In the genomic region with DNA sequence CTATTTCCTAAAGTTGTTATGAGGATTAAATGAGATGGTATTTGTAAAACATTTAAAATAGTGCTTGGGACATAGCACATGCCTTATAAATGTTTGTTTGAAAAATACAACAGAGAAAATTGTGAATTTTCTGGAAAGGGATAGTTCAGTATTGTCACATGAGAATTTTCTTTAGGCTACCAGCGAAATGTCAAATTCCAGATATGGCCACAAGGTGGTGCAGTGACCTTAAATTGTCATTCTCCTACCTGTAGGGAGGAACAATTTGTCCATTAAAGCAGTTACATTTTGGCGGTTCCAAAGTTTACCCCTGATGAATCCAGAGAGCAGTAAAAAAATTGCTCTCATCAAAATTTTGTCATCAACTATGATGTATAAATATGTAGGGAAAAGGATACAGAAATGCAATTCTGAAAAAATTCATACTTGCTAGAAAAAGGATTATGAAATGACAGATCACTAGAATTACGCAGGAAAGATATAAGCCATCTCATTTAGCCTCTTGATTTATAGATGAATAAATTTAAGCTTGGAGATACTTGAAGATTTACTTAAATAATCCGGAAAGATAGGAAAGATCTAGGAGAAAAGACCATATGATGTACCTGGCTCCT, we compare ENCODE assay signal across 8 cellular contexts. TPM values are rescaled to one million over a fixed set of nuclear protein-coding genes. Genes with fewer than 3 reads are reported as not detected.
DNase-seq lines count a peak whose midpoint lies in the region; ATAC-seq and TF ChIP-seq lines count a peak whose summit lies in the region.

No MANE protein-coding gene starts in this region.

- H3K4me1 ChIP-seq in BE2C: no peaks in the 10 kb centered on the region

- no peaks in the 10 kb centered on the region for H3K4me1 Mint-ChIP-seq in mesothelial cell of epicardium

- H3K4me3 Mint-ChIP-seq in mesothelial cell of epicardium: no peak overlapping the region

- no peaks in the 10 kb centered on the region; the same call in 1 of the 2 replicates for H3K9me3 ChIP-seq in BE2C

- no peak for ATAC-seq in GM21515 (IDR thresholded peaks at IDR 0.05; ENCODE audit: unreplicated experiment)

- H3K4me3 ChIP-seq in BE2C (ENCODE audit: low read depth, low read length): no peak overlapping the region

- DNase-seq in BE2C: peak; percentile 58
- DNase-seq in GM20000 (ENCODE audit: low spot score): peak; percentile 16
- DNase-seq in NCI-H446 (lab: John Stamatoyannopoulos, UW): peak; percentile 35 to 62
- peak; percentile 65 to 74 for DNase-seq in activated CD4-positive, alpha-beta T cell treated with anti-CD3 and anti-CD28 coated beads, Interleukin-2, amount 50 U/mL, for 4 hours
- DNase-seq in effector CD8-positive, alpha-beta T cell (lab: John Stamatoyannopoulos, UW): peak; percentile 49
- peak in 1 of 2 experiments; percentile 75 for DNase-seq in mesothelial cell of epicardium (ENCODE audit: low spot score in 2 of 2, unreplicated experiment in 2 of 2)
- DNase-seq in stimulated activated CD8-positive, alpha-beta memory T cell treated with anti-CD3 and anti-CD28 coated beads, Interleukin-4, amount 100 ng/mL, for 1 hour (ENCODE audit: low read depth in 2 of 2, low spot score in 1 of 2): peak; percentile 48 to 49

- H3K27me3 ChIP-seq in BE2C: no peaks in the 10 kb centered on the region

- peaks cover 3% of the 10 kb centered on the region for H3K36me3 Mint-ChIP-seq in mesothelial cell of epicardium

- no peak overlapping the region for H3K27ac Mint-ChIP-seq in mesothelial cell of epicardium

- no peaks in the 10 kb centered on the region for H3K36me3 ChIP-seq in BE2C

- TF ChIP-seq CTCF in BE2C (IDR thresholded peaks at IDR 0.05; ENCODE audit: low read depth, low read length) (peak; percentile 76), GM20000 (IDR thresholded peaks at IDR 0.05; ENCODE audit: extremely low read depth, missing control alignments) (peak; percentile 58), mesothelial cell of epicardium (IDR thresholded peaks at IDR 0.05; ENCODE audit: unreplicated experiment) (peak; percentile 97)

- H3K9me3 Mint-ChIP-seq in mesothelial cell of epicardium: peaks cover 14% of the 10 kb centered on the region

- peaks cover 25% of the 10 kb centered on the region for H3K27me3 Mint-ChIP-seq in mesothelial cell of epicardium (ENCODE audit: low read depth)

RNA-seq across cellular contexts. Expression of a gene that starts 50.2 kb away (rescaled TPM):
- not detected for polyA plus RNA-seq in BE2C (2012; ENCODE audit: insufficient read depth, insufficient read length, low read depth)
- total RNA-seq in mesothelial cell of epicardium: not detected in 3 replicates
